In genomic region chr4:54230479-54231418, GRCh38 we compare ENCODE assay signal across 9 cellular contexts. TPM values are rescaled to one million over a fixed set of nuclear protein-coding genes. Genes with fewer than 3 reads are reported as not detected.
DNase-seq lines count a peak whose midpoint lies in the region; ATAC-seq and TF ChIP-seq lines count a peak whose summit lies in the region.
"Had no signal": no experiment of that assay in that cellular context is flagged by ENCODE, and none has a peak within 500 bp of the region (broad histone marks: within the 10 kb centered on the region; RNA-seq: fewer than 3 reads in every experiment).

No MANE protein-coding gene starts in this region.

- H3K27me3 Mint-ChIP-seq in osteocyte (ENCODE audit: unreplicated experiment) = no peaks in the 10 kb centered on the region

- peak; percentile 31 for DNase-seq in D341Med (ENCODE audit: low spot score)
- peak; percentile 35 for DNase-seq in NCI-H748 treated with DMSO at 0.1 percent for 48 hours (lab: John Stamatoyannopoulos, UW)
- DNase-seq in fibroblast of the aortic adventitia (ENCODE audit: low read depth) = peak; percentile 90
- DNase-seq in osteocyte (ENCODE audit: extremely low spot score, unreplicated experiment) = no peak
- no peak for DNase-seq in globus pallidus (ENCODE audit: low spot score)
- no peak for DNase-seq in AML-193 (lab: John Stamatoyannopoulos, UW)
- DNase-seq: NCI-H774 had no signal

- H3K4me3 Mint-ChIP-seq in osteocyte (ENCODE audit: unreplicated experiment) = peak overlapping the region; percentile 84

- peaks cover 49% of the 10 kb centered on the region for H3K4me1 Mint-ChIP-seq in osteocyte (ENCODE audit: unreplicated experiment)

- peak overlapping the region; percentile 87 for H3K27ac Mint-ChIP-seq in osteocyte (ENCODE audit: unreplicated experiment)

- peaks cover 9% of the 10 kb centered on the region for H3K36me3 Mint-ChIP-seq in osteocyte (ENCODE audit: unreplicated experiment)

- no peaks in the 10 kb centered on the region for H3K9me3 Mint-ChIP-seq in osteocyte (ENCODE audit: unreplicated experiment)

- ATAC-seq in HG03342 (IDR thresholded peaks at IDR 0.05; ENCODE audit: unreplicated experiment) (no peak), HG03457 (IDR thresholded peaks at IDR 0.05; ENCODE audit: unreplicated experiment) (no peak)

- TF ChIP-seq CTCF in fibroblast of the aortic adventitia (IDR thresholded peaks at IDR 0.05; ENCODE audit: insufficient read depth, low read length) (no peak), osteocyte (IDR thresholded peaks at IDR 0.05) (no peak)

- peak overlapping the region; percentile 96 for H3K4me3 ChIP-seq in fibroblast of the aortic adventitia (ENCODE audit: low read depth, low read length)

RNA-seq across cellular contexts. Expression of gene PDGFRA, which starts 1.7 kb away (rescaled TPM):
- total RNA-seq in fibroblast of the aortic adventitia (ENCODE audit: low replicate concordance) = 707 and 865 TPM in 2 replicates
- total RNA-seq in osteocyte = 214 and 232 TPM in 2 replicates

Comparison
In these comparisons a context has a peak if more than half of its experiments do, and no peak if none do; other contexts are left out.
1. DNase-seq: peak in D341Med (single experiment), NCI-H748 treated with DMSO at 0.1 percent for 48 hours (single experiment) and fibroblast of the aortic adventitia (single experiment); none in osteocyte (single experiment), globus pallidus (single experiment) and AML-193 (0 of 2).